ENCODE assay signal across 19 cellular contexts in the genomic region with DNA sequence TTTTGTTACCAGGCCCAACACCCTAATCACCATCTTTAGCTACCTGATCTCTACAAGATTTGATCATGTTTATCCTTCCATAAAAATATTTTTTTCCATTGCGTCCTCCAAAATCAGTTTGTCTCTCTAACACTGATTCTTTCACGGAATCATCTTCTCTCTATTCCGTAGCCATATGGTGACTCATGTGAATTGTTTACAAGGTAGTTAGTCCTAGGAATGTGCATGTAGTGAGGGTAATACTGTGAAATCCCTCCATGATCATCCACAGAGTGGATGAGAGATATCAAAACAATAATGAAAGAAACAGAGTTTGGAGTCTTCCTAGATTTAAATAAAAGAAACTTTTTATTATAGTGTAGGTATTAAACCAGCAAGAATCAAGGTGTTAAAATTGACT.
"Had no signal": no experiment of that assay in that cellular context is flagged by ENCODE, and none has a peak within 500 bp of the region (broad histone marks: within the 10 kb centered on the region; RNA-seq: fewer than 3 reads in every experiment).

No MANE protein-coding gene starts in this region.

- DNase-seq: cortex of kidney; effector memory CD8-positive, alpha-beta T cell; erythroblast; esophagus squamous epithelium; hypothalamus; immature natural killer cell; left ventricle myocardium superior; lower lobe of right lung; natural killer cell; pancreas; right lobe of liver; small intestine; stimulated activated CD4-positive, alpha-beta T cell treated with anti-CD3 and anti-CD28 coated beads, Interleukin-15, amount 100 ng/mL, for 24 hours; stimulated activated CD4-positive, alpha-beta T cell treated with anti-CD3 and anti-CD28 coated beads, Interleukin-2, amount 100 ng/mL, for 48 hours; stimulated activated naive B cell treated with anti-CD40 and anti-IgM and Interleukin-4, amounts not matched to agents 10 μg/mL and 1 μg/mL and 100 μg/mL, for 72 hours; upper lobe of left lung had no signal

- H3K27me3 ChIP-seq: esophagus squamous epithelium, pancreas, right lobe of liver, tibial nerve, upper lobe of left lung had no signal

- H3K4me3 Mint-ChIP-seq: effector memory CD8-positive, alpha-beta T cell; immature natural killer cell; natural killer cell; stimulated activated naive B cell treated with anti-CD40 and anti-IgM and Interleukin-4, amounts not matched to agents 10 μg/mL and 1 μg/mL and 100 μg/mL, for 72 hours; stimulated activated naive CD8-positive, alpha-beta T cell treated with anti-CD3 and anti-CD28 coated beads, Interleukin-15, Interleukin-2, amounts not matched to agents 100 ng/mL and 50 ng/mL, for 24 hours had no signal

- ATAC-seq: effector memory CD8-positive, alpha-beta T cell; left ventricle myocardium superior; lower lobe of right lung; natural killer cell; pancreas; right lobe of liver; stimulated activated naive B cell treated with anti-CD40 and anti-IgM and Interleukin-4, amounts not matched to agents 10 μg/mL and 1 μg/mL and 100 μg/mL, for 72 hours had no signal

- H3K4me1 ChIP-seq: esophagus squamous epithelium, lower lobe of right lung, pancreas, right lobe of liver, tibial nerve, upper lobe of left lung had no signal

- H3K36me3 ChIP-seq: esophagus squamous epithelium, lower lobe of right lung, pancreas, right lobe of liver, thoracic aorta, tibial nerve, upper lobe of left lung had no signal

- H3K27ac ChIP-seq: esophagus squamous epithelium, lower lobe of right lung, pancreas, right lobe of liver, thoracic aorta, tibial nerve, upper lobe of left lung had no signal

- H3K4me3 ChIP-seq: esophagus squamous epithelium, lower lobe of right lung, pancreas, right lobe of liver, thoracic aorta, tibial nerve, upper lobe of left lung had no signal

- H3K4me1 Mint-ChIP-seq: immature natural killer cell; natural killer cell; stimulated activated naive B cell treated with anti-CD40 and anti-IgM and Interleukin-4, amounts not matched to agents 10 μg/mL and 1 μg/mL and 100 μg/mL, for 72 hours had no signal

- H3K27me3 Mint-ChIP-seq: effector memory CD8-positive, alpha-beta T cell; stimulated activated naive B cell treated with anti-CD40 and anti-IgM and Interleukin-4, amounts not matched to agents 10 μg/mL and 1 μg/mL and 100 μg/mL, for 72 hours; stimulated activated naive CD8-positive, alpha-beta T cell treated with anti-CD3 and anti-CD28 coated beads, Interleukin-15, Interleukin-2, amounts not matched to agents 100 ng/mL and 50 ng/mL, for 24 hours had no signal

- H3K27ac Mint-ChIP-seq: effector memory CD8-positive, alpha-beta T cell; immature natural killer cell; natural killer cell; stimulated activated naive B cell treated with anti-CD40 and anti-IgM and Interleukin-4, amounts not matched to agents 10 μg/mL and 1 μg/mL and 100 μg/mL, for 72 hours; stimulated activated naive CD8-positive, alpha-beta T cell treated with anti-CD3 and anti-CD28 coated beads, Interleukin-15, Interleukin-2, amounts not matched to agents 100 ng/mL and 50 ng/mL, for 24 hours had no signal

- H3K9me3 ChIP-seq: pancreas, right lobe of liver had no signal
